In the genomic region with DNA sequence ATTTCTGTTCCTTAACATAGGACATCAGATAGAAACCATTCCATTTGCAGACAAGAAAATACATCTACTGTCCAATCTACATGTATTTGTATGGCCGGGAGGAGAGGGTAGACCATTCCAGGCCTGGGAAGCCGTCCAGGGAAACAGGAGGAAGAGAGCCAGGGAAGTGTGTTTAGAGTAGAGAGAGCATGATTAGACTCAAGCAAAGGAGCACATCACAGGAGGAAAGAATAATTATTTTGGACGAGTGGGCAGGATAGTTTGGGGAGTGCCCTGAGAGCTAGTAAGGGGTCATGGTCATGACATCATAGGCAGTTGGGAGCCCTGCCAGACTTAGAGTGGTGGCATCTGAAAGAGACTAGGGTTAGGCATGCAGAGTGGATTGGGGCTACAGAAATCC, we compare ENCODE assay signal across 21 cellular contexts.
DNase-seq lines count a peak whose midpoint lies in the region; TF ChIP-seq lines count a peak whose summit lies in the region.
"Had no signal": no experiment of that assay in that cellular context is flagged by ENCODE, and none has a peak within 500 bp of the region (broad histone marks: within the 10 kb centered on the region; RNA-seq: fewer than 3 reads in every experiment).

No MANE protein-coding gene starts in this region.

- TF ChIP-seq POLR2A in thyroid gland (IDR thresholded peaks at IDR 0.05): no peak

- H3K27me3 ChIP-seq in WERI-Rb-1 (ENCODE audit: insufficient read depth, low read depth, severe bottlenecking) (no peaks in the 10 kb centered on the region), thyroid gland (no peaks in the 10 kb centered on the region)
- H3K27me3 ChIP-seq: brain microvascular endothelial cell, gastrocnemius medialis, Peyer's patch had no signal

- H3K4me1 ChIP-seq in thyroid gland: peaks cover 0 to 5% of the 10 kb centered on the region in 2 donors

- H3K27ac ChIP-seq in C4-2B (peak overlapping the region; percentile 64; the same call in 1 of the 2 replicates), WERI-Rb-1 (no peak overlapping the region), thyroid gland (no peak overlapping the region)
- H3K27ac ChIP-seq: gastrocnemius medialis, Peyer's patch, SK-N-MC had no signal

- no peak for TF ChIP-seq CTCF in C4-2B (conservative IDR thresholded peaks at IDR 0.05)
- TF ChIP-seq CTCF in WERI-Rb-1 (IDR thresholded peaks at IDR 0.05; ENCODE audit: low read depth, low read length): no peak
- no peak for TF ChIP-seq CTCF in thyroid gland (IDR thresholded peaks at IDR 0.05)

- H3K9me3 ChIP-seq in WERI-Rb-1 (ENCODE audit: severe bottlenecking): no peaks in the 10 kb centered on the region
- H3K9me3 ChIP-seq in thyroid gland: no peaks in the 10 kb centered on the region
- H3K9me3 ChIP-seq: gastrocnemius medialis, Peyer's patch had no signal

- DNase-seq in M059J (ENCODE audit: low read depth) (peak; percentile 25), cerebellum (ENCODE audit: low spot score) (peak; percentile 10), medulla oblongata (ENCODE audit: extremely low spot score) (peak; percentile 48), WERI-Rb-1 (no peak), AML-193 (lab: John Stamatoyannopoulos, UW) (no peak), thyroid gland (no peak)
- no peak for DNase-seq in central memory CD4-positive, alpha-beta T cell
- DNase-seq: activated B cell treated with CpG ODN at 0.5 μM for 24 hours; activated naive CD4-positive, alpha-beta T cell treated with anti-CD3 and anti-CD28 coated beads for 36 hours; activated T-cell treated with anti-CD3 and anti-CD28 coated beads, Interleukin-2, amount 50 U/mL, for 1 hour; brain microvascular endothelial cell; dermis blood vessel endothelial cell; gastrocnemius medialis; KG1; NCI-H1092 treated with DMSO at 0.1 percent for 48 hours; NCI-H2081; NCI-H510A; NK-92 treated with Interleukin-12 subunit alpha and Interleukin-12 subunit beta, amount 100 ng/mL, for 24 hours; Peyer's patch had no signal

- intact Hi-C loops in thyroid gland (cut with DNase I): loop anchor here (5.0 kb wide), 1 partner anchor 737 kb away; no protein-coding TSS in a partner anchor

- 29 to 30% methylated on average over 3 of the region's 3 CpGs for WGBS in thyroid gland, 2 donors

- no peaks in the 10 kb centered on the region for H3K36me3 ChIP-seq in WERI-Rb-1
- no peaks in the 10 kb centered on the region for H3K36me3 ChIP-seq in thyroid gland
- H3K36me3 ChIP-seq: brain microvascular endothelial cell, gastrocnemius medialis, Peyer's patch had no signal

- H3K4me3 ChIP-seq in WERI-Rb-1 (ENCODE audit: low read depth, low read length): no peak overlapping the region
- H3K4me3 ChIP-seq in thyroid gland (replicated peaks in 1 of 3): no peak overlapping the region
- H3K4me3 ChIP-seq: gastrocnemius medialis, Peyer's patch, SK-N-MC had no signal

Comparison
In these comparisons a context has a peak if more than half of its experiments do, and no peak if none do; other contexts are left out.
1. DNase-seq: peak in M059J (single experiment), cerebellum (single experiment) and medulla oblongata (single experiment); none in WERI-Rb-1 (single experiment), central memory CD4-positive, alpha-beta T cell (single experiment), AML-193 (0 of 2) and thyroid gland (0 of 2).